Comparison of ENCODE assay signal across 1 cellular context in genomic region chr12:98503593-98504367, GRCh38.
TF ChIP-seq lines count a peak whose summit lies in the region.

No MANE protein-coding gene starts in this region.

TF ChIP-seq in HepG2, 621 proteins besides CTCF, POLR2A, EP300 and RAD21 (continued from another document):
- TF ChIP-seq GTF3A (CRISPR knock-in tag; conservative IDR thresholded peaks at IDR 0.05), result 0 out of 2 replicates have a peak, but pooled peaks have one; percentile 87
- TF ChIP-seq MYC (CRISPR knock-in tag; IDR thresholded peaks at IDR 0.05; ENCODE audit: borderline replicate concordance), result peak; percentile 72; the same call in 1 of the 2 replicates
- TF ChIP-seq PHF20 (CRISPR knock-in tag; IDR thresholded peaks at IDR 0.05), result no peak; the same call in none of the 2 replicates
- peak; percentile 62 for TF ChIP-seq TFDP2 (CRISPR knock-in tag; IDR thresholded peaks at IDR 0.05)
- peak; percentile 25; the same call in 1 of the 2 replicates for TF ChIP-seq ZNF441 (CRISPR knock-in tag; IDR thresholded peaks at IDR 0.05; ENCODE audit: borderline replicate concordance)
- peak; percentile 55; the same call in 1 of the 2 replicates for TF ChIP-seq MXD3 (CRISPR knock-in tag; IDR thresholded peaks at IDR 0.05)
- no peak for TF ChIP-seq ZNF782 (CRISPR knock-in tag; IDR thresholded peaks at IDR 0.05; ENCODE audit: borderline replicate concordance)
- TF ChIP-seq RXRA (CRISPR knock-in tag; IDR thresholded peaks at IDR 0.05), result peak; percentile 95
- no peak for TF ChIP-seq ZBTB2 (CRISPR knock-in tag; IDR thresholded peaks at IDR 0.05; ENCODE audit: low read depth)
- TF ChIP-seq NR2F2 (IDR thresholded peaks at IDR 0.05; ENCODE audit: borderline replicate concordance, low read depth), result 0 out of 2 replicates have a peak, but pooled peaks have one; percentile 65
- no peak for TF ChIP-seq ZNF383 (CRISPR knock-in tag; IDR thresholded peaks at IDR 0.05; ENCODE audit: borderline replicate concordance)
- TF ChIP-seq KLF6 (CRISPR knock-in tag; IDR thresholded peaks at IDR 0.05), result no peak
- TF ChIP-seq ZNF501 (CRISPR knock-in tag; IDR thresholded peaks at IDR 0.05), result peak; percentile 73
- peak; percentile 56; the same call in 1 of the 2 replicates for TF ChIP-seq ZSCAN31 (CRISPR knock-in tag; IDR thresholded peaks at IDR 0.05; ENCODE audit: low read depth)
- no peak for TF ChIP-seq ZSCAN12 (CRISPR knock-in tag; IDR thresholded peaks at IDR 0.05)
- TF ChIP-seq ZBTB25 (CRISPR knock-in tag; IDR thresholded peaks at IDR 0.05), result no peak
- TF ChIP-seq THAP7 (CRISPR knock-in tag; IDR thresholded peaks at IDR 0.05), result no peak
- TF ChIP-seq MED13 (CRISPR knock-in tag; IDR thresholded peaks at IDR 0.05), result no peak
- 0 out of 2 replicates have a peak, but pooled peaks have one; percentile 55 for TF ChIP-seq ZNF567 (CRISPR knock-in tag; IDR thresholded peaks at IDR 0.05; ENCODE audit: borderline replicate concordance)
- TF ChIP-seq THAP11 (CRISPR knock-in tag; IDR thresholded peaks at IDR 0.05), result peak; percentile 65; the same call in 1 of the 2 replicates
- peak; percentile 74; the same call in 1 of the 2 replicates for TF ChIP-seq ZNF547 (CRISPR knock-in tag; IDR thresholded peaks at IDR 0.05)
- no peak for TF ChIP-seq ZNF7 (CRISPR knock-in tag; IDR thresholded peaks at IDR 0.05)
- peak; percentile 94 for TF ChIP-seq YY1 (IDR thresholded peaks at IDR 0.05; ENCODE audit: insufficient read depth, insufficient replicate concordance, low read depth, low read length)
- peak; percentile 37; the same call in 1 of the 2 replicates for TF ChIP-seq ATF1 (CRISPR knock-in tag; IDR thresholded peaks at IDR 0.05)
- TF ChIP-seq ZNF224 (CRISPR knock-in tag; IDR thresholded peaks at IDR 0.05), result no peak
- peak; percentile 81; the same call in 1 of the 2 replicates for TF ChIP-seq ZNF878 (CRISPR knock-in tag; IDR thresholded peaks at IDR 0.05)
- TF ChIP-seq ARID4A (CRISPR knock-in tag; IDR thresholded peaks at IDR 0.05; ENCODE audit: borderline replicate concordance), result peak; percentile 45; the same call in 1 of the 2 replicates
- no peak; the same call in 1 of the 2 replicates for TF ChIP-seq ZNF33A (CRISPR knock-in tag; IDR thresholded peaks at IDR 0.05; ENCODE audit: borderline replicate concordance)
- TF ChIP-seq ZNF761 (CRISPR knock-in tag; conservative IDR thresholded peaks at IDR 0.05), result 0 out of 2 replicates have a peak, but pooled peaks have one; percentile 36
- no peak for TF ChIP-seq TP53 (CRISPR knock-in tag; conservative IDR thresholded peaks at IDR 0.05)
- peak; percentile 71 for TF ChIP-seq MED8 (CRISPR knock-in tag; IDR thresholded peaks at IDR 0.05; ENCODE audit: insufficient replicate concordance)
- TF ChIP-seq ZNF260 (CRISPR knock-in tag; IDR thresholded peaks at IDR 0.05; ENCODE audit: borderline replicate concordance, low read depth), result no peak
- TF ChIP-seq DR1 (CRISPR knock-in tag; IDR thresholded peaks at IDR 0.05), result no peak
- no peak; the same call in 1 of the 2 replicates for TF ChIP-seq ZKSCAN5 (CRISPR knock-in tag; IDR thresholded peaks at IDR 0.05)
- TF ChIP-seq ZNF614 (CRISPR knock-in tag; IDR thresholded peaks at IDR 0.05; ENCODE audit: borderline replicate concordance), result peak; percentile 30; the same call in 1 of the 2 replicates
- TF ChIP-seq NAIF1 (CRISPR knock-in tag; IDR thresholded peaks at IDR 0.05; ENCODE audit: borderline replicate concordance), result no peak; the same call in 1 of the 2 replicates
- no peak for TF ChIP-seq ZNF674 (CRISPR knock-in tag; IDR thresholded peaks at IDR 0.05; ENCODE audit: low read depth)
- TF ChIP-seq PREB (CRISPR knock-in tag; IDR thresholded peaks at IDR 0.05), result no peak
- no peak for TF ChIP-seq NCOA1 (CRISPR knock-in tag; IDR thresholded peaks at IDR 0.05)
- peak; percentile 41 for TF ChIP-seq NCOA2 (CRISPR knock-in tag; IDR thresholded peaks at IDR 0.05)
- no peak; the same call in 1 of the 2 replicates for TF ChIP-seq NFYC (CRISPR knock-in tag; IDR thresholded peaks at IDR 0.05)
- 0 out of 2 replicates have a peak, but pooled peaks have one; percentile 49 for TF ChIP-seq TSC22D2 (CRISPR knock-in tag; IDR thresholded peaks at IDR 0.05; ENCODE audit: borderline replicate concordance)
- TF ChIP-seq CCDC6 (CRISPR knock-in tag; IDR thresholded peaks at IDR 0.05), result no peak; the same call in 1 of the 2 replicates
- TF ChIP-seq MXD4 (CRISPR knock-in tag; IDR thresholded peaks at IDR 0.05), result no peak; the same call in 1 of the 2 replicates
- 0 out of 2 replicates have a peak, but pooled peaks have one; percentile 1 for TF ChIP-seq DRAP1 (CRISPR knock-in tag; IDR thresholded peaks at IDR 0.05)
- no peak for TF ChIP-seq ZBTB21 (CRISPR knock-in tag; IDR thresholded peaks at IDR 0.05)
- TF ChIP-seq KDM6A (CRISPR knock-in tag; IDR thresholded peaks at IDR 0.05; ENCODE audit: low read depth), result no peak
- peak; percentile 82 for TF ChIP-seq ZNF556 (CRISPR knock-in tag; IDR thresholded peaks at IDR 0.05; ENCODE audit: borderline replicate concordance)
